In genomic region chr3:11514191-11514770, GRCh38 we compare ENCODE assay signal across 9 cellular contexts.
DNase-seq lines count a peak whose midpoint lies in the region; ATAC-seq and TF ChIP-seq lines count a peak whose summit lies in the region.
"Had no signal": no experiment of that assay in that cellular context is flagged by ENCODE, and none has a peak within 500 bp of the region (broad histone marks: within the 10 kb centered on the region; RNA-seq: fewer than 3 reads in every experiment).

No MANE protein-coding gene starts in this region.

- ATAC-seq in esophagus mucosa (peak; percentile 82), HG03139 (IDR thresholded peaks at IDR 0.05; ENCODE audit: unreplicated experiment) (no peak), HG02610 (IDR thresholded peaks at IDR 0.05; ENCODE audit: unreplicated experiment) (no peak)

- intact Hi-C loops in posterior vena cava (cut with DNase I) = no loop called here

- peaks cover 6% of the 10 kb centered on the region for H3K79me2 ChIP-seq in osteoblast (ENCODE audit: insufficient read depth, low read length)

- TF ChIP-seq CTCF in osteoblast (IDR thresholded peaks at IDR 0.05; ENCODE audit: extremely low read depth, low read depth, low read length) = no peak

- H3K4me2 ChIP-seq in BLaER1 = peak overlapping the region; percentile 44
- peak overlapping the region; percentile 64 for H3K4me2 ChIP-seq in osteoblast (ENCODE audit: insufficient read depth, low read length)

- H4K20me1 ChIP-seq in BLaER1 (no peaks in the 10 kb centered on the region), osteoblast (ENCODE audit: insufficient read depth, low read length) (no peaks in the 10 kb centered on the region)

- H3K4me3 ChIP-seq in BLaER1 (no peak overlapping the region), osteoblast (ENCODE audit: insufficient read depth, low read length) (peak overlapping the region; percentile 10)

- no peak overlapping the region for H2AFZ ChIP-seq in osteoblast (ENCODE audit: low read length)

- DNase-seq in OCI-M1 (lab: John Stamatoyannopoulos, UW) (peak; percentile 78), osteoblast (ENCODE audit: insufficient read length, low spot score, missing footprints) (peak; percentile 98), NCI-H1694 (lab: John Stamatoyannopoulos, UW) (no peak), posterior vena cava (ENCODE audit: low spot score) (no peak)
- DNase-seq: NCI-H1048 had no signal

- H3K36me3 ChIP-seq in BLaER1 (no peaks in the 10 kb centered on the region; the same call in 1 of the 2 replicates), osteoblast (ENCODE audit: insufficient read depth, low read length) (peaks cover 2% of the 10 kb centered on the region)

- H3K27me3 ChIP-seq in BLaER1 (no peaks in the 10 kb centered on the region), osteoblast (ENCODE audit: insufficient read depth, low read length) (no peaks in the 10 kb centered on the region)

- no peak overlapping the region for H3K9ac ChIP-seq in BLaER1

- H3K9me3 ChIP-seq in BLaER1 (no peaks in the 10 kb centered on the region), osteoblast (ENCODE audit: low read depth, low read length) (no peaks in the 10 kb centered on the region)

- peaks cover 30% of the 10 kb centered on the region for H3K4me1 ChIP-seq in BLaER1
- H3K4me1 ChIP-seq in osteoblast (ENCODE audit: insufficient read depth, low read length) = peaks cover 31% of the 10 kb centered on the region

- H3K27ac ChIP-seq in BLaER1 (no peak overlapping the region), osteoblast (ENCODE audit: low read depth, low read length) (peak overlapping the region; percentile 57)

Comparison
In these comparisons a context has a peak if more than half of its experiments do, and no peak if none do; other contexts are left out.
1. DNase-seq: peak in OCI-M1 (single experiment) and osteoblast (single experiment); none in NCI-H1694 (single experiment) and posterior vena cava (single experiment).